ENCODE assay signal across 21 cellular contexts in genomic region chr1:3542635-3543034, GRCh38.
DNase-seq lines count a peak whose midpoint lies in the region; ATAC-seq and TF ChIP-seq lines count a peak whose summit lies in the region.
"Had no signal": no experiment of that assay in that cellular context is flagged by ENCODE, and none has a peak within 500 bp of the region (broad histone marks: within the 10 kb centered on the region; RNA-seq: fewer than 3 reads in every experiment).

No MANE protein-coding gene starts in this region.

- H3K9ac ChIP-seq in HUES64 (ENCODE audit: low read depth, low read length), result 0 out of 2 replicates have a peak overlapping the region, but pooled peaks have one; percentile 45

- TF ChIP-seq CTCF in brain microvascular endothelial cell (IDR thresholded peaks at IDR 0.05; ENCODE audit: low read depth, low read length, missing control alignments), result no peak
- TF ChIP-seq CTCF in lower lobe of right lung (IDR thresholded peaks at IDR 0.05), result no peak
- TF ChIP-seq CTCF in thoracic aorta (IDR thresholded peaks at IDR 0.05), result no peak

- H3K36me3 ChIP-seq in HUES64 (ENCODE audit: insufficient read depth, low read length), result no peaks in the 10 kb centered on the region
- no peaks in the 10 kb centered on the region for H3K36me3 ChIP-seq in brain microvascular endothelial cell (replicated peaks)
- H3K36me3 ChIP-seq in lower lobe of right lung, result no peaks in the 10 kb centered on the region
- H3K36me3 ChIP-seq in thoracic aorta, result no peaks in the 10 kb centered on the region
- H3K36me3 ChIP-seq: suprapubic skin had no signal

- intact Hi-C loops in lower lobe of right lung (cut with DNase I), result no loop called here

- H3K9me3 ChIP-seq in HUES64 (ENCODE audit: insufficient read depth, low read depth, low read length) (no peaks in the 10 kb centered on the region), lower lobe of right lung (no peaks in the 10 kb centered on the region), thoracic aorta (no peaks in the 10 kb centered on the region)
- H3K9me3 ChIP-seq: mucosa of descending colon, suprapubic skin had no signal

- in situ Hi-C loops in brain microvascular endothelial cell (cut with HindIII; ENCODE audit: low pct_ligation_motif_present, low sequenced_read_pairs), result no loop called here
- in situ Hi-C loops in G401 (cut with HindIII; ENCODE audit: low sequenced_read_pairs), result no loop called here

- H3K4me3 ChIP-seq in HUES64 (ENCODE audit: low read length) (no peak overlapping the region), brain microvascular endothelial cell (ENCODE audit: low read depth, low read length) (no peak overlapping the region), lower lobe of right lung (no peak overlapping the region), thoracic aorta (peak overlapping the region; percentile 48)
- H3K4me3 ChIP-seq: dorsolateral prefrontal cortex, mucosa of descending colon, suprapubic skin had no signal

- H3K27me3 ChIP-seq in HUES64 (ENCODE audit: insufficient read depth, low read length) (no peaks in the 10 kb centered on the region), brain microvascular endothelial cell (replicated peaks) (no peaks in the 10 kb centered on the region), lower lobe of right lung (ENCODE audit: low read depth) (no peaks in the 10 kb centered on the region), thoracic aorta (replicated peaks; ENCODE audit: insufficient read depth) (no peaks in the 10 kb centered on the region)
- H3K27me3 ChIP-seq: suprapubic skin had no signal

- no peak overlapping the region; the same call in 1 of the 2 replicates for H3K27ac ChIP-seq in HUES64 (ENCODE audit: low read depth, low read length)
- peak overlapping the region; percentile 69 for H3K27ac ChIP-seq in brain microvascular endothelial cell
- peak overlapping the region; percentile 34 for H3K27ac ChIP-seq in lower lobe of right lung
- peak overlapping the region; percentile 95 to 97 for H3K27ac ChIP-seq in thoracic aorta
- H3K27ac ChIP-seq: HL-60, suprapubic skin had no signal

- ATAC-seq in lower lobe of right lung (no peak), thoracic aorta (ENCODE audit: insufficient number of reproducible peaks, low FRiP score, low read depth) (no peak)
- ATAC-seq: activated naive CD4-positive, alpha-beta T cell treated with anti-CD3 and anti-CD28 coated beads, Interleukin-2, amount 50 U/mL, for 72 hours had no signal

- DNase-seq in brain microvascular endothelial cell (no peak), lower lobe of right lung (no peak), thoracic aorta (ENCODE audit: low spot score) (no peak), AG08396 (ENCODE audit: low spot score) (no peak), G401 (ENCODE audit: low spot score) (no peak), activated gamma-delta T cell treated with Interleukin-2 at 50 U/mL for 16 hours (no peak)
- DNase-seq in stimulated activated CD4-positive, alpha-beta T cell treated with anti-CD3 and anti-CD28 coated beads, Interleukin-12 subunit alpha, Interleukin-12 subunit beta, amount 100 ng/mL, for 4 hours, result no peak
- DNase-seq: activated CD4-positive, alpha-beta T cell treated with anti-CD3 and anti-CD28 coated beads, Interleukin-2, amount 50 U/mL, for 48 hours; activated T-cell treated with anti-CD3 and anti-CD28 coated beads, Interleukin-2, amount 50 U/mL, for 1 hour; dorsolateral prefrontal cortex; KG1; mucosa of descending colon; NCI-H1105 treated with DMSO at 0.1 percent for 48 hours; NCI-H2171 treated with DMSO at 0.1 percent for 48 hours; occipital lobe; small intestine; SW 1271 had no signal

- WGBS in HUES64, result 95% methylated on average over 11 of the region's 11 CpGs

- peaks cover 7% of the 10 kb centered on the region; the same call in 1 of the 2 replicates for H3K4me1 ChIP-seq in HUES64 (ENCODE audit: insufficient read depth, low read length)
- peaks cover 52% of the 10 kb centered on the region for H3K4me1 ChIP-seq in lower lobe of right lung
- H3K4me1 ChIP-seq in thoracic aorta (ENCODE audit: control insufficient read depth in 1 of 2, low read depth in 2 of 2), result peaks cover 53 to 89% of the 10 kb centered on the region in 2 donors
